In genomic region chr7:116782177-116782711, GRCh38 we compare ENCODE assay signal across 14 cellular contexts.
DNase-seq lines count a peak whose midpoint lies in the region; ATAC-seq and TF ChIP-seq lines count a peak whose summit lies in the region.
"Had no signal": no experiment of that assay in that cellular context is flagged by ENCODE, and none has a peak within 500 bp of the region (broad histone marks: within the 10 kb centered on the region; RNA-seq: fewer than 3 reads in every experiment).

No MANE protein-coding gene starts in this region.

- H3K36me3 Mint-ChIP-seq in nephron (ENCODE audit: low read depth) (peaks cover 7% of the 10 kb centered on the region), T-cell (no peaks in the 10 kb centered on the region)

- DNase-seq in DMS 273 (lab: John Stamatoyannopoulos, UW; ENCODE audit: unreplicated experiment), result peak; percentile 35
- peak; percentile 58 for DNase-seq in M059J (ENCODE audit: low read depth)
- DNase-seq in choroid plexus epithelial cell (ENCODE audit: low read depth), result peak; percentile 92
- no peak for DNase-seq in T-cell
- DNase-seq in activated naive CD4-positive, alpha-beta T cell treated with anti-CD3 and anti-CD28 coated beads, Interleukin-2, amount 50 U/mL, for 16 hours, result no peak
- DNase-seq: activated B cell treated with CpG ODN at 0.5 μM for 24 hours; activated effector memory CD4-positive, alpha-beta T cell treated with Interleukin-2 at 50 U/mL for 16 hours; Caco-2; dermis blood vessel endothelial cell; NCI-H1048; stimulated activated CD4-positive, alpha-beta T cell treated with anti-CD3 and anti-CD28 coated beads, Interleukin-4, amount 100 ng/mL, for 24 hours had no signal

- H3K27me3 Mint-ChIP-seq in nephron (ENCODE audit: low read depth) (no peaks in the 10 kb centered on the region), T-cell (peaks cover 0 to 1% of the 10 kb centered on the region in 2 donors)
- H3K27me3 Mint-ChIP-seq: activated B cell treated with CpG ODN at 0.5 μM for 24 hours had no signal

- ATAC-seq in T-cell (replicated peaks in 1 of 4) (no peak), HG03354 (IDR thresholded peaks at IDR 0.05; ENCODE audit: poor library complexity, severe bottlenecking, unreplicated experiment) (no peak), GM19328 (IDR thresholded peaks at IDR 0.05; ENCODE audit: unreplicated experiment) (no peak)

- H3K4me3 Mint-ChIP-seq in nephron (no peak overlapping the region), T-cell (no peak overlapping the region)
- H3K4me3 Mint-ChIP-seq: activated B cell treated with CpG ODN at 0.5 μM for 24 hours had no signal

- no peak overlapping the region for H3K4me3 ChIP-seq in choroid plexus epithelial cell (ENCODE audit: low read depth, low read length)

- CTCF ChIA-PET in T-cell (lab: Charles Lee), result no interaction called here

- TF ChIP-seq CTCF in choroid plexus epithelial cell (conservative IDR thresholded peaks at IDR 0.05; ENCODE audit: low read depth, low read length) (no peak), nephron (IDR thresholded peaks at IDR 0.05; ENCODE audit: unreplicated experiment in 3 of 3) (no peak)

- POLR2A ChIA-PET in T-cell (lab: Charles Lee), result no interaction called here

- peak overlapping the region in 2 of 3 experiments; percentile 28 to 53 for H3K27ac Mint-ChIP-seq in nephron
- H3K27ac Mint-ChIP-seq in T-cell, result no peak overlapping the region
- H3K27ac Mint-ChIP-seq: activated B cell treated with CpG ODN at 0.5 μM for 24 hours had no signal

- H3K4me1 Mint-ChIP-seq in nephron (peaks cover 46% of the 10 kb centered on the region), T-cell (no peaks in the 10 kb centered on the region)
- H3K4me1 Mint-ChIP-seq: activated B cell treated with CpG ODN at 0.5 μM for 24 hours had no signal

- H3K9me3 Mint-ChIP-seq in nephron (no peaks in the 10 kb centered on the region), T-cell (no peaks in the 10 kb centered on the region)
- H3K9me3 Mint-ChIP-seq: activated B cell treated with CpG ODN at 0.5 μM for 24 hours had no signal

Comparison
In these comparisons a context has a peak if more than half of its experiments do, and no peak if none do; other contexts are left out.
1. DNase-seq: peak in DMS 273 (single experiment), M059J (single experiment) and choroid plexus epithelial cell (single experiment); none in T-cell (0 of 34) and activated naive CD4-positive, alpha-beta T cell treated with anti-CD3 and anti-CD28 coated beads, Interleukin-2, amount 50 U/mL, for 16 hours (single experiment).
2. H3K27ac Mint-ChIP-seq: peak in nephron (2 of 3); none in T-cell (0 of 2).